ENCODE assay signal across 1 cellular context in genomic region chr2:170714156-170715061, GRCh38.
TF ChIP-seq lines count a peak whose summit lies in the region.

No MANE protein-coding gene starts in this region.

TF ChIP-seq in K562, 482 proteins besides CTCF, POLR2A, EP300 and RAD21 (continued from another document and continues in another):
- TF ChIP-seq ZBTB40 (IDR thresholded peaks at IDR 0.05): peak; percentile 62; the same call in 1 of the 2 replicates
- TF ChIP-seq ZBTB40 (CRISPR knock-in tag; IDR thresholded peaks at IDR 0.05): 0 out of 2 replicates have a peak, but pooled peaks have one; percentile 25
- no peak for TF ChIP-seq E4F1 (CRISPR knock-in tag; IDR thresholded peaks at IDR 0.05; ENCODE audit: borderline replicate concordance)
- peak; percentile 58 for TF ChIP-seq L3MBTL2 (IDR thresholded peaks at IDR 0.05)
- TF ChIP-seq ZNF512 (tag; IDR thresholded peaks at IDR 0.05): no peak
- no peak for TF ChIP-seq ZNF232 (CRISPR knock-in tag; IDR thresholded peaks at IDR 0.05)
- no peak for TF ChIP-seq ZNF224 (CRISPR knock-in tag; IDR thresholded peaks at IDR 0.05)
- TF ChIP-seq ZNF354B (CRISPR knock-in tag; IDR thresholded peaks at IDR 0.05): no peak
- TF ChIP-seq SRSF9 (IDR thresholded peaks at IDR 0.05; ENCODE audit: borderline replicate concordance, low read depth, low read length): no peak
- no peak for TF ChIP-seq NFIX (CRISPR knock-in tag; IDR thresholded peaks at IDR 0.05; ENCODE audit: low read depth)
- TF ChIP-seq ERF (CRISPR knock-in tag; IDR thresholded peaks at IDR 0.05): 0 out of 2 replicates have a peak, but pooled peaks have one; percentile 36
- no peak for TF ChIP-seq ZMIZ1 (IDR thresholded peaks at IDR 0.05; ENCODE audit: low read depth in 2 of 2, low read length in 2 of 2)
- peak; percentile 78 for TF ChIP-seq POLR2G (IDR thresholded peaks at IDR 0.05; ENCODE audit: low read depth, low read length)
- TF ChIP-seq SIX5 (IDR thresholded peaks at IDR 0.05; ENCODE audit: borderline replicate concordance in 1 of 2, insufficient read depth in 1 of 2, low read depth in 1 of 2, low read length in 2 of 2): no peak
- TF ChIP-seq RERE (CRISPR knock-in tag; IDR thresholded peaks at IDR 0.05; ENCODE audit: borderline replicate concordance): no peak
- no peak for TF ChIP-seq SRSF7 (optimal IDR thresholded peaks at IDR 0.05; ENCODE audit: low read depth, low read length)
- TF ChIP-seq SMARCA5 (IDR thresholded peaks at IDR 0.05): no peak
- no peak for TF ChIP-seq CEBPB (tag; IDR thresholded peaks at IDR 0.05)
- peak; percentile 79 to 85 for TF ChIP-seq NRF1 (conservative IDR thresholded peaks at IDR 0.05 in 1 of 2, IDR thresholded peaks at IDR 0.05 in 1 of 2)
- TF ChIP-seq ZSCAN29 (IDR thresholded peaks at IDR 0.05): no peak
- TF ChIP-seq GTF2F1 (IDR thresholded peaks at IDR 0.05; ENCODE audit: low read depth, low read length): peak; percentile 52; the same call in 1 of the 2 replicates
- TF ChIP-seq ETS1 (conservative IDR thresholded peaks at IDR 0.05; ENCODE audit: control insufficient read depth, low read depth, low read length): peak; percentile 82
- no peak for TF ChIP-seq LCOR (CRISPR knock-in tag; IDR thresholded peaks at IDR 0.05)
- no peak for TF ChIP-seq RNF219 (CRISPR knock-in tag; IDR thresholded peaks at IDR 0.05)
- no peak for TF ChIP-seq SOX6 (IDR thresholded peaks at IDR 0.05)
